In the genomic region with DNA sequence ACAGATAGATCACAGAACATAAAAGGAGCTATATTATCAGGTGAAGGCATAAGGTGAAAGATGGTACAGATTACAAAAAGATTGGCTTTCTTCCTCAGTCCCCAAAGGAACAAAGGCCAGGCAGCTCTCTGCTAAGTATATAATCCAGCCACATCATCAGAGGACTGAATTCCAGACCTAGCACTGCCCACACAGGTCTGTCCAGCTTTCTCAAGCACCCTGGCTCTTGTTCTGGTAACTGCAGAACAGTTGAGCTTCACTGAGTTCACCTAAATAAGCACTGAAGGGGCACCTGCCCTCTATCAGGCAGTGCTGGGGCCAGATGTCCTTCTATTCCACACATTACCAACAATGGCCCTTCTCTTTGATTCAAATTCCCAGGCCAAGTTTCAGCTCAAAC, we compare ENCODE assay signal across 16 cellular contexts. TPM values are rescaled to one million over a fixed set of nuclear protein-coding genes. Genes with fewer than 3 reads are reported as not detected.
DNase-seq lines count a peak whose midpoint lies in the region; ATAC-seq and TF ChIP-seq lines count a peak whose summit lies in the region.
"Had no signal": no experiment of that assay in that cellular context is flagged by ENCODE, and none has a peak within 500 bp of the region (broad histone marks: within the 10 kb centered on the region; RNA-seq: fewer than 3 reads in every experiment).

No MANE protein-coding gene starts in this region.

- H3K27ac ChIP-seq in breast epithelium (no peak overlapping the region), lung (ENCODE audit: low read depth in 1 of 2, low read length in 1 of 2) (no peak overlapping the region)
- H3K27ac ChIP-seq: BLaER1 had no signal

- H3K36me3 ChIP-seq in breast epithelium (no peaks in the 10 kb centered on the region), lung (ENCODE audit: control insufficient read depth in 2 of 2, insufficient read depth in 2 of 2, low read length in 2 of 2) (peaks cover 0 to 3% of the 10 kb centered on the region in 2 donors)
- H3K36me3 ChIP-seq: BLaER1 had no signal

- H3K27me3 ChIP-seq in breast epithelium (peaks cover 0 to 2% of the 10 kb centered on the region in 2 donors), lung (ENCODE audit: control insufficient read depth, insufficient read depth) (no peaks in the 10 kb centered on the region)
- H3K27me3 ChIP-seq: BLaER1 had no signal

- TF ChIP-seq CTCF in breast epithelium (IDR thresholded peaks at IDR 0.05), result no peak
- TF ChIP-seq CTCF in lung (IDR thresholded peaks at IDR 0.05; ENCODE audit: control extremely low read depth, extremely low read depth), result no peak

- H3K4me3 ChIP-seq in breast epithelium (no peak overlapping the region), lung (no peak overlapping the region)
- H3K4me3 ChIP-seq: BLaER1, GM23338 had no signal

- H3K9me3 ChIP-seq in breast epithelium (no peaks in the 10 kb centered on the region), lung (ENCODE audit: control insufficient read depth in 2 of 2, insufficient read depth in 1 of 2, low read length in 1 of 2) (peaks cover 0 to 3% of the 10 kb centered on the region in 2 donors)
- H3K9me3 ChIP-seq: BLaER1, Caco-2 had no signal

- ATAC-seq in esophagus mucosa, result peak; percentile 67
- ATAC-seq in lung (ENCODE audit: insufficient read depth, low FRiP score), result peak; percentile 25
- no peak for ATAC-seq in GM19023 (IDR thresholded peaks at IDR 0.05; ENCODE audit: unreplicated experiment)
- ATAC-seq in HG03196 (IDR thresholded peaks at IDR 0.05; ENCODE audit: unreplicated experiment), result no peak
- ATAC-seq: GM23338 had no signal

- DNase-seq in T47D (ENCODE audit: low read depth in 1 of 2, low spot score in 1 of 2) (peak; percentile 52 to 80), breast epithelium (ENCODE audit: low spot score in 2 of 2) (no peak), lung (ENCODE audit: low spot score) (no peak), NCI-H446 treated with DMSO at 0.1 percent for 48 hours (lab: John Stamatoyannopoulos, UW) (no peak)
- DNase-seq in activated CD4-positive, alpha-beta T cell treated with anti-CD3 and anti-CD28 coated beads for 48 hours, result no peak
- DNase-seq: 8988T; AML-193; CD8-positive, alpha-beta memory T cell; H7 had no signal

- no peak for TF ChIP-seq POLR2A in breast epithelium (IDR thresholded peaks at IDR 0.05)

- H3K4me1 ChIP-seq in breast epithelium (no peaks in the 10 kb centered on the region), lung (ENCODE audit: control insufficient read depth in 2 of 2, insufficient read depth in 2 of 2, low read length in 2 of 2) (no peaks in the 10 kb centered on the region)
- H3K4me1 ChIP-seq: BLaER1 had no signal

- in situ Hi-C loops in T47D (cut with HindIII; ENCODE audit: low pct_unique_long_range_greater_than_20kb, low sequenced_read_pairs), result no loop called here

- intact Hi-C loops in breast epithelium (cut with DNase I; ENCODE audit: low total_unique reads), result no loop called here

RNA-seq across cellular contexts. Expression of a gene that starts 6.3 kb away (rescaled TPM):
- total RNA-seq in breast epithelium (1 to 10 TPM in 2 of 3 donors, under 1 TPM in 1; 0.80 to 3.3 (median 1.0) TPM), esophagus mucosa (131 TPM), lung (100 to 1,000 TPM in 1 of 2 donors, 10 to 100 TPM in 1; 42.6 to 203 TPM)
- polyA plus RNA-seq in lung, result 100 to 1,000 TPM in 1 of 2 donors, 10 to 100 TPM in 1; 86.8 to 129 TPM
- total RNA-seq: Caco-2, Daoy, GM23338, H7 had no signal
- polyA plus RNA-seq: GM23338 had no signal

RNA-seq across cellular contexts. Expression of a gene that starts 6.4 kb away (rescaled TPM):
- total RNA-seq in breast epithelium, result 1 to 10 TPM in 2 of 3 donors, under 1 TPM in 1; 0.80 to 7.2 (median 1.6) TPM
- 114 TPM for total RNA-seq in esophagus mucosa
- total RNA-seq in lung, result 100 to 1,000 TPM in 1 of 2 donors, 10 to 100 TPM in 1; 61.7 to 363 TPM
- 100 to 1,000 TPM in 1 of 2 donors, 10 to 100 TPM in 1; 70.5 to 160 TPM for polyA plus RNA-seq in lung

RNA-seq across cellular contexts. Expression of a gene that starts 9.3 kb away (rescaled TPM):
- under 1 TPM in 1 of 3 donors, not detected in 2; 0.33 TPM for total RNA-seq in breast epithelium
- total RNA-seq in esophagus mucosa, result 10.4 TPM
- under 1 TPM in 1 of 2 donors, not detected in 1; 0.48 TPM for total RNA-seq in lung
- polyA plus RNA-seq in lung, result under 1 TPM; 0.98 TPM
- total RNA-seq: CD8-positive, alpha-beta memory T cell; Daoy; GM23338; H7 had no signal
- polyA plus RNA-seq: CD8-positive, alpha-beta memory T cell; GM23338 had no signal

RNA-seq across cellular contexts. Expression of a gene that starts 9.4 kb away (rescaled TPM):
- under 1 TPM; 0.15 to 0.98 (median 0.16) TPM for total RNA-seq in breast epithelium
- total RNA-seq in esophagus mucosa, result 29.3 TPM
- 1 to 10 TPM; 2.0 to 3.8 TPM for total RNA-seq in lung
- 1 to 10 TPM; 1.0 to 2.1 TPM for polyA plus RNA-seq in lung
- total RNA-seq: CD8-positive, alpha-beta memory T cell; GM23338; H7 had no signal
- polyA plus RNA-seq: CD8-positive, alpha-beta memory T cell; GM23338 had no signal

Comparison
In these comparisons a context has a peak if more than half of its experiments do, and no peak if none do; other contexts are left out.
1. DNase-seq: peak in T47D (2 of 2); none in breast epithelium (0 of 2), lung (single experiment), NCI-H446 treated with DMSO at 0.1 percent for 48 hours (single experiment) and activated CD4-positive, alpha-beta T cell treated with anti-CD3 and anti-CD28 coated beads for 48 hours (single experiment).
2. ATAC-seq: peak in esophagus mucosa (single experiment) and lung (single experiment); none in GM19023 (single experiment) and HG03196 (single experiment).
3. RNA of a gene that starts 6.3 kb away (total RNA-seq): 42.6 to 203 TPM in lung and 131 TPM in esophagus mucosa (single experiment); 0.80 to 3.3 TPM in breast epithelium; every median in the first group is over 10 times any median in the second.
4. RNA of a gene that starts 6.4 kb away (total RNA-seq): 61.7 to 363 TPM in lung and 114 TPM in esophagus mucosa (single experiment); 0.80 to 7.2 TPM in breast epithelium; every median in the first group is over 4 times any median in the second.